ENCODE assay signal across 19 cellular contexts in the genomic region with DNA sequence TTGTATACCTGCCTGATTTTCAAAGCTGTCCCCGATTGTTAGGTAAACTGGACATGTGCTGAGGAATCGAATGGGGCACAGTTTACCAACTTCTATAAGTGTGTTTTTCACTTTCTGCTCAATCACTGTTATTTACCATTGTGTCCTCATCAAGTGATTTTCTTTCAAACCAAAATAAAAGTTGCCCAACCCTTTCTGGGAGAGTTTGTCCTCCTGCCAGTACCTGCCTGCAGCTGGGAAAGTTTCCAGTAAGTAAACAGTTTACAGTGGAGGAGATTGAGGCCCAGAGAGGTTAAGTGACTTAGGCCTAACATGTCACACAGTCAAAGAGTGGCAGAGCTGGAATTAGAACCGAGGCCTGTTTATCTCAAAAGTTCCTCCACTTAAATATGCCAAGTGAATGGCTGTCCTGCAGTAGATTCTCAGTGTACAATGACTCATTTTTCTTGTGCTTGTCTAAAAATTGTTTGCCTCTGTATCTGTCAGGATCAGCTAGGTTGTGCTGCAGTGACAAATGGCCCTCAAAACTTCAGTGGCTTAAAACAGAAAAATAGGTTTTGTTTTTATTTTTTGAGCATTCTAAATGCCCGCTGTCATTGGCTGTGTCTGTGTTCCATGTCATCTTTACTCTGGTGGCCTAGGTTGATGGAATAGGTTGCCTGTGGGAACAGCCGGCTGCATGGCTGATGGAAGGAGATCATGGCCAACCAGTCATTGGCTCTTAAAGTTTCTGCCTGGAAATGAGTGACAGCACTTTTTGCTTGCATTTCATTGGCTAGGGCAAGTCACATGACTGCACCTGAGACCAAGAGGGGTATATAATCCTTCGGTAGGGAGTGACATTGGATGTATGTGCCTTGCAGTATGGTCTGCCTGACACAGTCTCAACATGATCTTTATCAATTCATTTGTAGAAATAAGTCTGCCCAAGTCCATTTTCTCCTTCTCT.
DNase-seq lines count a peak whose midpoint lies in the region; ATAC-seq and TF ChIP-seq lines count a peak whose summit lies in the region.
"Had no signal": no experiment of that assay in that cellular context is flagged by ENCODE, and none has a peak within 500 bp of the region (broad histone marks: within the 10 kb centered on the region; RNA-seq: fewer than 3 reads in every experiment).

No MANE protein-coding gene starts in this region.

- peaks cover 6% of the 10 kb centered on the region for H3K36me3 Mint-ChIP-seq in activated naive CD8-positive, alpha-beta T cell treated with anti-CD3 and anti-CD28 coated beads, Interleukin-2, amount 50 U/mL, for 24 hours (ENCODE audit: low read depth)
- H3K36me3 Mint-ChIP-seq: CD14-positive monocyte had no signal

- DNase-seq in H4 (ENCODE audit: low spot score) (peak; percentile 14), SK-N-SH (no peak), fibroblast of pulmonary artery (ENCODE audit: low read depth) (peak; percentile 35), sigmoid colon (peak; percentile 56), NCI-H1105 treated with DMSO at 0.1 percent for 48 hours (lab: John Stamatoyannopoulos, UW) (no peak), nucleus accumbens (lab: John Stamatoyannopoulos, UW) (no peak)
- DNase-seq in activated naive CD8-positive, alpha-beta T cell treated with anti-CD3 and anti-CD28 coated beads, Interleukin-2, amount 50 U/mL, for 24 hours: no peak
- DNase-seq: activated CD8-positive, alpha-beta memory T cell treated with anti-CD3 and anti-CD28 coated beads, Interleukin-2, amount 50 U/mL, for 48 hours; activated naive CD8-positive, alpha-beta T cell treated with anti-CD3 and anti-CD28 coated beads for 36 hours; HCEC 1CT; NCI-H1694 treated with DMSO at 0.1 percent for 48 hours; NK-92 treated with Interleukin-12 subunit alpha and Interleukin-12 subunit beta, amount 100 ng/mL, for 24 hours; right cardiac atrium; SJCRH30; WERI-Rb-1 had no signal

- no peak for TF ChIP-seq EP300 in SK-N-SH (IDR thresholded peaks at IDR 0.05; ENCODE audit: borderline replicate concordance in 1 of 2, low read depth in 1 of 2, low read length in 1 of 2)
- TF ChIP-seq EP300 in sigmoid colon (IDR thresholded peaks at IDR 0.05): no peak

- no peak overlapping the region for H3K9ac ChIP-seq in SK-N-SH

- no peak overlapping the region for H3K4me3 Mint-ChIP-seq in activated naive CD8-positive, alpha-beta T cell treated with anti-CD3 and anti-CD28 coated beads, Interleukin-2, amount 50 U/mL, for 24 hours
- H3K4me3 Mint-ChIP-seq: activated naive CD8-positive, alpha-beta T cell treated with anti-CD3 and anti-CD28 coated beads for 36 hours; CD14-positive monocyte; immature natural killer cell; stimulated activated naive CD8-positive, alpha-beta T cell treated with anti-CD3 and anti-CD28 coated beads, Interleukin-15, Interleukin-2, amounts not matched to agents 100 ng/mL and 50 ng/mL, for 24 hours had no signal

- H3F3A ChIP-seq in SK-N-SH (replicated peaks; ENCODE audit: insufficient read depth): no peaks in the 10 kb centered on the region

- peaks cover 5% of the 10 kb centered on the region for H3K9me3 Mint-ChIP-seq in activated naive CD8-positive, alpha-beta T cell treated with anti-CD3 and anti-CD28 coated beads, Interleukin-2, amount 50 U/mL, for 24 hours
- H3K9me3 Mint-ChIP-seq: activated naive CD8-positive, alpha-beta T cell treated with anti-CD3 and anti-CD28 coated beads for 36 hours; immature natural killer cell; stimulated activated naive CD8-positive, alpha-beta T cell treated with anti-CD3 and anti-CD28 coated beads, Interleukin-15, Interleukin-2, amounts not matched to agents 100 ng/mL and 50 ng/mL, for 24 hours had no signal

- TF ChIP-seq RAD21 in SK-N-SH (IDR thresholded peaks at IDR 0.05; ENCODE audit: low read length): no peak

- CTCF ChIA-PET in SK-N-SH (lab: Yijun Ruan, JAX): interaction anchor here (0.9 to 2.0 kb wide), 2 partner anchors 27 to 66 kb away, joined by 3 to 8 read pairs; no protein-coding TSS in a partner anchor

- H3K27ac ChIP-seq in SK-N-SH (ENCODE audit: low read depth in 2 of 2, low read length in 1 of 2) (no peak overlapping the region), sigmoid colon (peak overlapping the region in 2 of 4 donors; percentile 42 to 50)
- H3K27ac ChIP-seq: SJCRH30, WERI-Rb-1 had no signal

- H3K27me3 ChIP-seq in SK-N-SH (ENCODE audit: insufficient read depth): no peaks in the 10 kb centered on the region
- no peaks in the 10 kb centered on the region for H3K27me3 ChIP-seq in sigmoid colon
- H3K27me3 ChIP-seq: SJCRH30 had no signal

- H3K4me3 ChIP-seq in SK-N-SH (ENCODE audit: low read depth in 2 of 2, low read length in 1 of 2): no peak overlapping the region
- H3K4me3 ChIP-seq in fibroblast of pulmonary artery (replicated peaks; ENCODE audit: low read depth, low read length): no peak overlapping the region
- no peak overlapping the region for H3K4me3 ChIP-seq in sigmoid colon
- H3K4me3 ChIP-seq: SJCRH30 had no signal

- no peaks in the 10 kb centered on the region for H3K79me2 ChIP-seq in SK-N-SH (ENCODE audit: insufficient read depth)

- no peak overlapping the region for H2AFZ ChIP-seq in SK-N-SH (ENCODE audit: low read depth)

- no peak for TF ChIP-seq POLR2A in sigmoid colon (IDR thresholded peaks at IDR 0.05)

- intact Hi-C loops in sigmoid colon (cut with DNase I): no loop called here

- WGBS in SK-N-SH (ENCODE audit: low lambda C conversion rate): 90% methylated on average over 6 of the region's 6 CpGs
- WGBS in sigmoid colon, 2 donors: 56 to 77% methylated on average over 6 of the region's 6 CpGs

- no peak for ATAC-seq in HG03457 (IDR thresholded peaks at IDR 0.05; ENCODE audit: unreplicated experiment)
- ATAC-seq in activated naive CD8-positive, alpha-beta T cell treated with anti-CD3 and anti-CD28 coated beads, Interleukin-2, amount 50 U/mL, for 24 hours: no peak
- ATAC-seq: right cardiac atrium had no signal

- H3K27me3 Mint-ChIP-seq in activated naive CD8-positive, alpha-beta T cell treated with anti-CD3 and anti-CD28 coated beads, Interleukin-2, amount 50 U/mL, for 24 hours: no peaks in the 10 kb centered on the region
- H3K27me3 Mint-ChIP-seq: activated naive CD8-positive, alpha-beta T cell treated with anti-CD3 and anti-CD28 coated beads for 36 hours; stimulated activated naive CD8-positive, alpha-beta T cell treated with anti-CD3 and anti-CD28 coated beads, Interleukin-15, Interleukin-2, amounts not matched to agents 100 ng/mL and 50 ng/mL, for 24 hours had no signal

- no peaks in the 10 kb centered on the region; the same call in 1 of the 2 replicates for H4K20me1 ChIP-seq in SK-N-SH (ENCODE audit: insufficient read depth)

- TF ChIP-seq CTCF in SK-N-SH (IDR thresholded peaks at IDR 0.05) (no peak), fibroblast of pulmonary artery (IDR thresholded peaks at IDR 0.05; ENCODE audit: low read length, missing control alignments) (no peak), sigmoid colon (IDR thresholded peaks at IDR 0.05) (no peak)

- no peak overlapping the region for H3K27ac Mint-ChIP-seq in activated naive CD8-positive, alpha-beta T cell treated with anti-CD3 and anti-CD28 coated beads, Interleukin-2, amount 50 U/mL, for 24 hours
- H3K27ac Mint-ChIP-seq: activated naive CD8-positive, alpha-beta T cell treated with anti-CD3 and anti-CD28 coated beads for 36 hours; immature natural killer cell; stimulated activated naive CD8-positive, alpha-beta T cell treated with anti-CD3 and anti-CD28 coated beads, Interleukin-15, Interleukin-2, amounts not matched to agents 100 ng/mL and 50 ng/mL, for 24 hours had no signal

- no peaks in the 10 kb centered on the region for H3K9me2 ChIP-seq in SK-N-SH

- no peaks in the 10 kb centered on the region for H3K4me1 Mint-ChIP-seq in activated naive CD8-positive, alpha-beta T cell treated with anti-CD3 and anti-CD28 coated beads, Interleukin-2, amount 50 U/mL, for 24 hours
- H3K4me1 Mint-ChIP-seq: CD14-positive monocyte had no signal

- POLR2A ChIA-PET in SK-N-SH (lab: Yijun Ruan, JAX): no interaction called here

- peaks cover 0 to 23% of the 10 kb centered on the region in 2 experiments; a peak in 1 of 4 replicates for H3K4me1 ChIP-seq in SK-N-SH (ENCODE audit: control insufficient read depth in 1 of 2, insufficient read depth in 2 of 2, low read depth in 1 of 2, low read length in 1 of 2)
- peaks cover 0 to 29% (median 17%) of the 10 kb centered on the region in 4 donors for H3K4me1 ChIP-seq in sigmoid colon
- H3K4me1 ChIP-seq: SJCRH30 had no signal

- no peak overlapping the region for H3K4me2 ChIP-seq in SK-N-SH

- H3K36me3 ChIP-seq in SK-N-SH (replicated peaks in 1 of 2; ENCODE audit: control insufficient read depth in 1 of 2, insufficient read depth in 2 of 2, low read length in 1 of 2) (peaks cover 0 to 4% of the 10 kb centered on the region in 2 experiments), sigmoid colon (no peaks in the 10 kb centered on the region)
- H3K36me3 ChIP-seq: WERI-Rb-1 had no signal

- H3K9me3 ChIP-seq in SK-N-SH (no peaks in the 10 kb centered on the region), sigmoid colon (no peaks in the 10 kb centered on the region)

TF ChIP-seq in SK-N-SH, 30 proteins besides CTCF, POLR2A, EP300 and RAD21:
- TF ChIP-seq MXI1 (IDR thresholded peaks at IDR 0.05; ENCODE audit: low read depth, low read length): no peak
- peak; percentile 94 for TF ChIP-seq RFX5 (IDR thresholded peaks at IDR 0.05; ENCODE audit: low read length)
- no peak for TF ChIP-seq TEAD4 (IDR thresholded peaks at IDR 0.05; ENCODE audit: borderline replicate concordance, insufficient read depth)
- TF ChIP-seq, protein P1, sequence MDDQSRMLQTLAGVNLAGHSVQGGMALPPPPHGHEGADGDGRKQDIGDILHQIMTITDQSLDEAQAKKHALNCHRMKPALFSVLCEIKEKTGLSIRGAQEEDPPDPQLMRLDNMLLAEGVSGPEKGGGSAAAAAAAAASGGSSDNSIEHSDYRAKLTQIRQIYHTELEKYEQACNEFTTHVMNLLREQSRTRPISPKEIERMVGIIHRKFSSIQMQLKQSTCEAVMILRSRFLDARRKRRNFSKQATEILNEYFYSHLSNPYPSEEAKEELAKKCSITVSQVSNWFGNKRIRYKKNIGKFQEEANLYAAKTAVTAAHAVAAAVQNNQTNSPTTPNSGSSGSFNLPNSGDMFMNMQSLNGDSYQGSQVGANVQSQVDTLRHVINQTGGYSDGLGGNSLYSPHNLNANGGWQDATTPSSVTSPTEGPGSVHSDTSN (IDR thresholded peaks at IDR 0.05): no peak

Comparison
In these comparisons a context has a peak if more than half of its experiments do, and no peak if none do; other contexts are left out.
1. DNase-seq: peak in H4 (single experiment), fibroblast of pulmonary artery (single experiment) and sigmoid colon (single experiment); none in SK-N-SH (single experiment), NCI-H1105 treated with DMSO at 0.1 percent for 48 hours (single experiment), activated naive CD8-positive, alpha-beta T cell treated with anti-CD3 and anti-CD28 coated beads, Interleukin-2, amount 50 U/mL, for 24 hours (single experiment) and nucleus accumbens (0 of 56).